1 cellular context compared by ENCODE assay signal in genomic region chr11:8234910-8235309, GRCh38.
TF ChIP-seq lines count a peak whose summit lies in the region.

No MANE protein-coding gene starts in this region.

TF ChIP-seq in HCT116, 20 proteins besides CTCF, POLR2A, EP300 and RAD21 (continued from another document):
- TF ChIP-seq ZBTB33 (IDR thresholded peaks at IDR 0.05; ENCODE audit: extremely low read depth, insufficient replicate concordance, low read length) (no peak), REST (IDR thresholded peaks at IDR 0.05; ENCODE audit: low read depth) (no peak), POLR2AphosphoS5 (IDR thresholded peaks at IDR 0.05; ENCODE audit: low read depth, low read length) (no peak), ELF1 (IDR thresholded peaks at IDR 0.05; ENCODE audit: borderline replicate concordance, low read depth) (no peak), SP1 (IDR thresholded peaks at IDR 0.05; ENCODE audit: low read depth) (no peak), ATF3 (IDR thresholded peaks at IDR 0.05) (no peak)
